ENCODE assay signal across 27 cellular contexts in the genomic region with DNA sequence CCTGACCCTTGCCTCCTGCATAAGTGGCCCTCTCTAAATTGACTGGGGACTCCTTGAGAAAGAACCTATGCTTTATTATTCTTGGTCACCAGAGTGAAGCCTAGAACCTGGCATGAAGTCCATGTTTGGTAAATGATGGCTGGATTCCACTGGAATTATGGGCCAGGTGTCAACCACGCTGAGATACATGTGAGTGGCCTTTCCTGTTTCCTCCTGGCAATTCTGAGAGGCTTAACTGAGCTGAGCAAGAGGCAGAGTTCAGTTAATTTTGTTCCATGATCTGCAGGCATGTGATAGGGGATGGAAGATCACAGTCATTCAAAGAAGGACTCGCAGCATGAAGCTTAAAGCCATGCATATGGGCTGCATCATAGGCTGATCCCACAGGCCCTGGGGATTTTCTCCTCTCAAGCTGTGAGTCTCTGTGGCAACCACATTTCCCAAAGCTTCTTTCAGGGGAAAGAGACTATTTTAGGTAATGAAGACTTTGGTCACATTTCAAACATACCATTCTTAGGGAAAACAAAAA.
"Had no signal": no experiment of that assay in that cellular context is flagged by ENCODE, and none has a peak within 500 bp of the region (broad histone marks: within the 10 kb centered on the region; RNA-seq: fewer than 3 reads in every experiment).

No MANE protein-coding gene starts in this region.

- H3K4me3 Mint-ChIP-seq: activated CD4-positive, alpha-beta T cell treated with anti-CD3 and anti-CD28 coated beads, Interleukin-2, amount 10 ng/mL, durations not matched to agents 7 days and 5 days; activated CD8-positive, alpha-beta T cell treated with anti-CD3 and anti-CD28 coated beads for 36 hours; brain; effector memory CD8-positive, alpha-beta T cell; nephron; T-helper 1 cell treated with Interleukin-12 subunit alpha and Interleukin-12 subunit beta and Interleukin-4 antibody, amounts not matched to agents 30 μg/mL and 1 μg/mL, for 36 hours had no signal

- H3K36me3 Mint-ChIP-seq: activated naive CD4-positive, alpha-beta T cell treated with anti-CD3 and anti-CD28 coated beads, Interleukin-2, amount 50 U/mL, for 72 hours; brain had no signal

- H3K4me1 Mint-ChIP-seq: activated CD4-positive, alpha-beta T cell treated with anti-CD3 and anti-CD28 coated beads, Interleukin-2, amount 10 ng/mL, durations not matched to agents 7 days and 5 days; brain had no signal

- DNase-seq: activated CD4-positive, alpha-beta T cell treated with anti-CD3 and anti-CD28 coated beads, Interleukin-2, amount 10 ng/mL, durations not matched to agents 7 days and 5 days; activated CD4-positive, CD25-positive, alpha-beta regulatory T cell treated with anti-CD3 and anti-CD28 coated beads, Interleukin-2, amount 50 U/mL, for 72 hours; activated CD8-positive, alpha-beta T cell treated with anti-CD3 and anti-CD28 coated beads for 36 hours; activated T-cell treated with anti-CD3 and anti-CD28 coated beads, Interleukin-2, amount 50 U/mL, for 48 hours; adrenal gland; cortex of kidney; effector memory CD8-positive, alpha-beta T cell; erythroblast; gastrocnemius medialis; glutamatergic neuron; islet precursor cell; left ventricle myocardium inferior; mammary epithelial cell; right lobe of liver; stimulated activated CD4-positive, alpha-beta T cell treated with anti-CD3 and anti-CD28 coated beads, Interleukin-12 subunit alpha, Interleukin-12 subunit beta, amount 100 ng/mL, for 4 hours; stimulated activated CD4-positive, alpha-beta T cell treated with anti-CD3 and anti-CD28 coated beads, Interleukin-4, amount 100 ng/mL, for 1 hour; stomach; T-helper 9 cell; thyroid gland; upper lobe of left lung had no signal

- H3K27me3 ChIP-seq: adrenal gland, ascending aorta, cardiac muscle cell, gastrocnemius medialis, right lobe of liver, stomach, thyroid gland, upper lobe of left lung had no signal

- H3K27ac ChIP-seq: adrenal gland, ascending aorta, cardiac muscle cell, gastrocnemius medialis, left ventricle myocardium inferior, right lobe of liver, skin epidermis, stomach, thyroid gland, upper lobe of left lung had no signal

- H3K4me1 ChIP-seq: adrenal gland, ascending aorta, gastrocnemius medialis, left ventricle myocardium inferior, right lobe of liver, stomach, thyroid gland, upper lobe of left lung had no signal

- H3K9me3 Mint-ChIP-seq: activated CD8-positive, alpha-beta T cell treated with anti-CD3 and anti-CD28 coated beads for 36 hours; brain; effector memory CD8-positive, alpha-beta T cell; nephron had no signal

- H3K27me3 Mint-ChIP-seq: activated CD4-positive, alpha-beta T cell treated with anti-CD3 and anti-CD28 coated beads, Interleukin-2, amount 10 ng/mL, durations not matched to agents 7 days and 5 days had no signal

- H3K36me3 ChIP-seq: adrenal gland, ascending aorta, cardiac muscle cell, gastrocnemius medialis, left ventricle myocardium inferior, right lobe of liver, stomach, thyroid gland, upper lobe of left lung had no signal

- ATAC-seq: activated CD8-positive, alpha-beta T cell treated with anti-CD3 and anti-CD28 coated beads for 36 hours; activated naive CD4-positive, alpha-beta T cell treated with anti-CD3 and anti-CD28 coated beads, Interleukin-2, amount 50 U/mL, for 72 hours; effector memory CD8-positive, alpha-beta T cell; gastrocnemius medialis; right lobe of liver had no signal

- H3K4me3 ChIP-seq: adrenal gland, ascending aorta, cardiac muscle cell, gastrocnemius medialis, left ventricle myocardium inferior, right lobe of liver, skin epidermis, stomach, thyroid gland, upper lobe of left lung had no signal

- H3K9me3 ChIP-seq: adrenal gland, ascending aorta, gastrocnemius medialis, left ventricle myocardium inferior, right lobe of liver, stomach, thyroid gland, upper lobe of left lung had no signal
